In genomic region chr12:116606397-116606796, GRCh38 we compare ENCODE assay signal across 1 cellular context.
TF ChIP-seq lines count a peak whose summit lies in the region.

No MANE protein-coding gene starts in this region.

TF ChIP-seq in HCT116, 20 proteins besides CTCF, POLR2A, EP300 and RAD21 (continued from another document):
- TF ChIP-seq, protein P1, sequence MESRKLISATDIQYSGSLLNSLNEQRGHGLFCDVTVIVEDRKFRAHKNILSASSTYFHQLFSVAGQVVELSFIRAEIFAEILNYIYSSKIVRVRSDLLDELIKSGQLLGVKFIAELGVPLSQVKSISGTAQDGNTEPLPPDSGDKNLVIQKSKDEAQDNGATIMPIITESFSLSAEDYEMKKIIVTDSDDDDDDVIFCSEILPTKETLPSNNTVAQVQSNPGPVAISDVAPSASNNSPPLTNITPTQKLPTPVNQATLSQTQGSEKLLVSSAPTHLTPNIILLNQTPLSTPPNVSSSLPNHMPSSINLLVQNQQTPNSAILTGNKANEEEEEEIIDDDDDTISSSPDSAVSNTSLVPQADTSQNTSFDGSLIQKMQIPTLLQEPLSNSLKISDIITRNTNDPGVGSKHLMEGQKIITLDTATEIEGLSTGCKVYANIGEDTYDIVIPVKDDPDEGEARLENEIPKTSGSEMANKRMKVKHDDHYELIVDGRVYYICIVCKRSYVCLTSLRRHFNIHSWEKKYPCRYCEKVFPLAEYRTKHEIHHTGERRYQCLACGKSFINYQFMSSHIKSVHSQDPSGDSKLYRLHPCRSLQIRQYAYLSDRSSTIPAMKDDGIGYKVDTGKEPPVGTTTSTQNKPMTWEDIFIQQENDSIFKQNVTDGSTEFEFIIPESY (IDR thresholded peaks at IDR 0.05; ENCODE audit: extremely low read depth, insufficient replicate concordance, low read length) = no peak
- no peak for TF ChIP-seq EZH2phosphoT487 (IDR thresholded peaks at IDR 0.05; ENCODE audit: borderline replicate concordance)
- TF ChIP-seq EZH2 (IDR thresholded peaks at IDR 0.05) = no peak
- TF ChIP-seq ZFX (IDR thresholded peaks at IDR 0.05) = no peak
- TF ChIP-seq, protein P2, sequence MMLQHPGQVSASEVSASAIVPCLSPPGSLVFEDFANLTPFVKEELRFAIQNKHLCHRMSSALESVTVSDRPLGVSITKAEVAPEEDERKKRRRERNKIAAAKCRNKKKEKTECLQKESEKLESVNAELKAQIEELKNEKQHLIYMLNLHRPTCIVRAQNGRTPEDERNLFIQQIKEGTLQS (IDR thresholded peaks at IDR 0.05) = no peak
- TF ChIP-seq CBX3 (IDR thresholded peaks at IDR 0.05; ENCODE audit: low read depth) = no peak
- no peak for TF ChIP-seq ELF1 (IDR thresholded peaks at IDR 0.05; ENCODE audit: borderline replicate concordance, low read depth)
- no peak for TF ChIP-seq SP1 (IDR thresholded peaks at IDR 0.05; ENCODE audit: low read depth)
TF ChIP-seq in HCT116: peak in this region for 0.
